10 cellular contexts compared by ENCODE assay signal in genomic region chr12:58917699-58918334, GRCh38. TPM values are rescaled to one million over a fixed set of nuclear protein-coding genes. Genes with fewer than 3 reads are reported as not detected.
DNase-seq lines count a peak whose midpoint lies in the region; TF ChIP-seq lines count a peak whose summit lies in the region.
"Had no signal": no experiment of that assay in that cellular context is flagged by ENCODE, and none has a peak within 500 bp of the region (broad histone marks: within the 10 kb centered on the region; RNA-seq: fewer than 3 reads in every experiment).

No MANE protein-coding gene starts in this region.

- peak overlapping the region; percentile 87 for H3K4me3 Mint-ChIP-seq in neural crest cell
- H3K4me3 Mint-ChIP-seq in CD8-positive, alpha-beta memory T cell: no peak overlapping the region
- no peak overlapping the region for H3K4me3 Mint-ChIP-seq in activated CD4-positive, alpha-beta memory T cell treated with anti-CD3 and anti-CD28 coated beads for 36 hours

- no peaks in the 10 kb centered on the region for H3K4me1 ChIP-seq in CD8-positive, alpha-beta memory T cell (ENCODE audit: insufficient read depth, low read length)

- TF ChIP-seq CTCF in AG04450 (IDR thresholded peaks at IDR 0.05; ENCODE audit: low read depth, low read length) (no peak), neural crest cell (conservative IDR thresholded peaks at IDR 0.05) (no peak)

- peaks cover 3% of the 10 kb centered on the region; the same call in 1 of the 2 replicates for H3K9me3 ChIP-seq in AG04450 (ENCODE audit: control insufficient read depth, insufficient read depth, low read length)
- no peaks in the 10 kb centered on the region for H3K9me3 ChIP-seq in MG63
- no peaks in the 10 kb centered on the region for H3K9me3 ChIP-seq in CD8-positive, alpha-beta memory T cell (ENCODE audit: low read length)

- H3K4me1 Mint-ChIP-seq in neural crest cell: peaks cover 60% of the 10 kb centered on the region
- peaks cover 0 to 5% (median 0%) of the 10 kb centered on the region in 3 donors for H3K4me1 Mint-ChIP-seq in CD8-positive, alpha-beta memory T cell
- peaks cover 9% of the 10 kb centered on the region for H3K4me1 Mint-ChIP-seq in activated CD4-positive, alpha-beta memory T cell treated with anti-CD3 and anti-CD28 coated beads for 36 hours (ENCODE audit: low read depth)

- H3K4me3 ChIP-seq in AG04450 (ENCODE audit: low read depth, low read length) (peak overlapping the region; percentile 75), MG63 (peak overlapping the region; percentile 81)
- H3K4me3 ChIP-seq in CD8-positive, alpha-beta memory T cell (ENCODE audit: low read length): no peak overlapping the region

- no peak for TF ChIP-seq POLR2A in erythroblast (IDR thresholded peaks at IDR 0.05; ENCODE audit: low read length)

- peaks cover 10% of the 10 kb centered on the region for H3K36me3 ChIP-seq in MG63
- no peaks in the 10 kb centered on the region for H3K36me3 ChIP-seq in CD8-positive, alpha-beta memory T cell (ENCODE audit: insufficient read depth, low read length)

- H3K36me3 Mint-ChIP-seq in neural crest cell (ENCODE audit: low read depth): peaks cover 8% of the 10 kb centered on the region
- no peaks in the 10 kb centered on the region for H3K36me3 Mint-ChIP-seq in CD8-positive, alpha-beta memory T cell
- no peaks in the 10 kb centered on the region for H3K36me3 Mint-ChIP-seq in activated CD4-positive, alpha-beta memory T cell treated with anti-CD3 and anti-CD28 coated beads for 36 hours

- H3K27me3 Mint-ChIP-seq in neural crest cell (ENCODE audit: low read depth): no peaks in the 10 kb centered on the region
- H3K27me3 Mint-ChIP-seq in CD8-positive, alpha-beta memory T cell: peaks cover 5 to 33% of the 10 kb centered on the region in 2 donors
- H3K27me3 Mint-ChIP-seq in activated CD4-positive, alpha-beta memory T cell treated with anti-CD3 and anti-CD28 coated beads for 36 hours: peaks cover 35% of the 10 kb centered on the region

- DNase-seq in AG04450 (ENCODE audit: low read depth, low spot score) (no peak), MG63 (no peak), epithelial cell of prostate (ENCODE audit: low read depth, low spot score) (no peak), neural crest cell (ENCODE audit: low read depth, low spot score) (no peak), erythroblast (lab: John Stamatoyannopoulos, UW) (no peak)
- no peak for DNase-seq in CD8-positive, alpha-beta memory T cell
- DNase-seq in activated CD4-positive, alpha-beta memory T cell treated with anti-CD3 and anti-CD28 coated beads for 36 hours: no peak
- DNase-seq in NK-92 treated with Interleukin-12 subunit alpha and Interleukin-12 subunit beta, amount 100 ng/mL, for 24 hours (lab: John Stamatoyannopoulos, UW): no peak
- DNase-seq: activated CD8-positive, alpha-beta memory T cell treated with anti-CD3 and anti-CD28 coated beads, Interleukin-2, amount 50 U/mL, for 48 hours; DMS79 treated with DMSO at 0.1 percent for 48 hours had no signal

- H3K27ac Mint-ChIP-seq in neural crest cell (ENCODE audit: unreplicated experiment): peak overlapping the region; percentile 28
- H3K27ac Mint-ChIP-seq in CD8-positive, alpha-beta memory T cell: no peak overlapping the region
- H3K27ac Mint-ChIP-seq in activated CD4-positive, alpha-beta memory T cell treated with anti-CD3 and anti-CD28 coated beads for 36 hours: no peak overlapping the region

- no peaks in the 10 kb centered on the region for H3K9me3 Mint-ChIP-seq in neural crest cell
- no peaks in the 10 kb centered on the region for H3K9me3 Mint-ChIP-seq in CD8-positive, alpha-beta memory T cell
- H3K9me3 Mint-ChIP-seq in activated CD4-positive, alpha-beta memory T cell treated with anti-CD3 and anti-CD28 coated beads for 36 hours: peaks cover 2% of the 10 kb centered on the region

- H3K27me3 ChIP-seq in AG04450 (ENCODE audit: control insufficient read depth, insufficient read depth, low read length) (no peaks in the 10 kb centered on the region), MG63 (no peaks in the 10 kb centered on the region)
- H3K27me3 ChIP-seq in CD8-positive, alpha-beta memory T cell (ENCODE audit: insufficient read depth, low read length, poor library complexity, severe bottlenecking): no peaks in the 10 kb centered on the region

- POLR2A ChIA-PET in AG04450 (lab: Yijun Ruan, JAX): interaction anchor here (1.5 to 2.3 kb wide), 2 partner anchors 124 to 160 kb away, joined by 3 to 11 read pairs; no protein-coding TSS in a partner anchor
- POLR2A ChIA-PET in CD8-positive, alpha-beta memory T cell (lab: Charles Lee): no interaction called here
- POLR2A ChIA-PET in activated CD4-positive, alpha-beta memory T cell treated with anti-CD3 and anti-CD28 coated beads for 36 hours (lab: Charles Lee): no interaction called here

- intact Hi-C loops in activated CD4-positive, alpha-beta memory T cell treated with anti-CD3 and anti-CD28 coated beads for 36 hours (cut with micrococcal nuclease): no loop called here

- CTCF ChIA-PET in AG04450 (lab: Charles Lee): interaction anchor here (0.9 to 4.8 kb wide), 3 partner anchors 175 to 561 kb away, joined by 3 to 35 read pairs (median 4); no protein-coding TSS in a partner anchor
- CTCF ChIA-PET in CD8-positive, alpha-beta memory T cell (lab: Charles Lee): no interaction called here
- CTCF ChIA-PET in activated CD4-positive, alpha-beta memory T cell treated with anti-CD3 and anti-CD28 coated beads for 36 hours (lab: Charles Lee): no interaction called here

- no peak overlapping the region for H3K27ac ChIP-seq in AG04450 (ENCODE audit: low read depth, low read length)
- H3K27ac ChIP-seq in epithelial cell of prostate: peak overlapping the region; percentile 78
- no peak overlapping the region for H3K27ac ChIP-seq in CD8-positive, alpha-beta memory T cell (ENCODE audit: low read depth, low read length)

RNA-seq across cellular contexts. Expression of gene LRIG3, which starts 2.5 kb away (rescaled TPM):
- 58.2 and 80.1 TPM in 2 replicates for polyA plus RNA-seq in AG04450 (2011; rRNA removed)
- polyA minus RNA-seq in AG04450 (2011; rRNA and poly(A)+ RNA removed): 186 and 245 TPM in 2 replicates
- 20.9 and 28.5 TPM in 2 replicates for total RNA-seq in MG63 (2014; rRNA removed; shearing (Covaris generic); ENCODE audit: low replicate concordance)
- total RNA-seq in neural crest cell: 24.5 and 27.7 TPM in 2 replicates
- under 1 TPM in 1 of 2 experiments, not detected in 1; 0.22 TPM for total RNA-seq in CD8-positive, alpha-beta memory T cell
- not detected for polyA plus RNA-seq in CD8-positive, alpha-beta memory T cell
- under 1 TPM in 1 of 2 experiments, not detected in 1; 0.19 TPM for total RNA-seq in activated CD4-positive, alpha-beta memory T cell treated with anti-CD3 and anti-CD28 coated beads for 36 hours

Comparison
In these comparisons a context has a peak if more than half of its experiments do, and no peak if none do; other contexts are left out.
1. RNA of gene LRIG3, which starts 2.5 kb away (total RNA-seq): 24.5 to 27.7 TPM in neural crest cell and 20.9 to 28.5 TPM in MG63; 0.22 TPM in CD8-positive, alpha-beta memory T cell and 0.19 TPM in activated CD4-positive, alpha-beta memory T cell treated with anti-CD3 and anti-CD28 coated beads for 36 hours; every median in the first group is over 10 times any median in the second.